1 cellular context compared by ENCODE assay signal in genomic region chr4:77817304-77818076, GRCh38.
TF ChIP-seq lines count a peak whose summit lies in the region.

No MANE protein-coding gene starts in this region.

TF ChIP-seq in HepG2, 621 proteins besides CTCF, POLR2A, EP300 and RAD21 (continued from another document and continues in another):
- TF ChIP-seq ZIK1 (CRISPR knock-in tag; IDR thresholded peaks at IDR 0.05; ENCODE audit: borderline replicate concordance, low read depth) (no peak), SNAPC5 (CRISPR knock-in tag; IDR thresholded peaks at IDR 0.05; ENCODE audit: borderline replicate concordance) (no peak), NCOA5 (CRISPR knock-in tag; IDR thresholded peaks at IDR 0.05) (no peak), E2F1 (CRISPR knock-in tag; IDR thresholded peaks at IDR 0.05) (no peak), MTA3 (CRISPR knock-in tag; IDR thresholded peaks at IDR 0.05) (no peak), SRSF9 (IDR thresholded peaks at IDR 0.05; ENCODE audit: borderline replicate concordance, insufficient read depth, low read depth, low read length, poor library complexity, severe bottlenecking) (no peak), SP2 (CRISPR knock-in tag; IDR thresholded peaks at IDR 0.05) (no peak), ZNF350 (CRISPR knock-in tag; IDR thresholded peaks at IDR 0.05; ENCODE audit: borderline replicate concordance, low read depth) (no peak), ZNF17 (CRISPR knock-in tag; IDR thresholded peaks at IDR 0.05) (no peak), HIVEP1 (CRISPR knock-in tag; IDR thresholded peaks at IDR 0.05) (no peak), ZFX (CRISPR knock-in tag; IDR thresholded peaks at IDR 0.05; ENCODE audit: low read depth) (peak; percentile 65), ZBTB37 (CRISPR knock-in tag; IDR thresholded peaks at IDR 0.05) (no peak), ZNF33B (CRISPR knock-in tag; IDR thresholded peaks at IDR 0.05) (0 out of 2 replicates have a peak, but pooled peaks have one; percentile 58), NR1H2 (CRISPR knock-in tag; IDR thresholded peaks at IDR 0.05; ENCODE audit: borderline replicate concordance, low read depth) (no peak), ZNF619 (CRISPR knock-in tag; IDR thresholded peaks at IDR 0.05) (no peak), ESRRA (CRISPR knock-in tag; IDR thresholded peaks at IDR 0.05; ENCODE audit: low read depth) (no peak), NFE2 (CRISPR knock-in tag; IDR thresholded peaks at IDR 0.05) (no peak), ZNF850 (CRISPR knock-in tag; conservative IDR thresholded peaks at IDR 0.05) (no peak), FOSL1 (CRISPR knock-in tag; IDR thresholded peaks at IDR 0.05; ENCODE audit: borderline replicate concordance) (no peak), ZZZ3 (CRISPR knock-in tag; IDR thresholded peaks at IDR 0.05; ENCODE audit: borderline replicate concordance) (no peak), ZNF143 (CRISPR knock-in tag; IDR thresholded peaks at IDR 0.05) (no peak), RCOR2 (CRISPR knock-in tag; IDR thresholded peaks at IDR 0.05) (no peak), HINFP (CRISPR knock-in tag; IDR thresholded peaks at IDR 0.05; ENCODE audit: low read depth) (no peak), ZBTB39 (CRISPR knock-in tag; IDR thresholded peaks at IDR 0.05) (no peak), RARG (CRISPR knock-in tag; IDR thresholded peaks at IDR 0.05; ENCODE audit: low read depth) (no peak), TARDBP (CRISPR knock-in tag; IDR thresholded peaks at IDR 0.05) (no peak), ZNF670 (CRISPR knock-in tag; IDR thresholded peaks at IDR 0.05; ENCODE audit: borderline replicate concordance) (no peak), KDM1A (CRISPR knock-in tag; IDR thresholded peaks at IDR 0.05) (no peak), ZNF569 (CRISPR knock-in tag; IDR thresholded peaks at IDR 0.05; ENCODE audit: borderline replicate concordance) (no peak), ZNF331 (CRISPR knock-in tag; IDR thresholded peaks at IDR 0.05) (0 out of 2 replicates have a peak, but pooled peaks have one; percentile 13), ZNF639 (CRISPR knock-in tag; conservative IDR thresholded peaks at IDR 0.05) (no peak), CCDC6 (CRISPR knock-in tag; IDR thresholded peaks at IDR 0.05) (no peak), ZKSCAN8 (CRISPR knock-in tag; IDR thresholded peaks at IDR 0.05; ENCODE audit: borderline replicate concordance) (peak; percentile 54; the same call in 1 of the 2 replicates), ZNF703 (CRISPR knock-in tag; IDR thresholded peaks at IDR 0.05; ENCODE audit: borderline replicate concordance) (no peak), ZNF101 (CRISPR knock-in tag; IDR thresholded peaks at IDR 0.05; ENCODE audit: borderline replicate concordance, low read depth) (no peak), DR1 (CRISPR knock-in tag; IDR thresholded peaks at IDR 0.05) (no peak), TAF1 (CRISPR knock-in tag; IDR thresholded peaks at IDR 0.05) (no peak), TGIF2 (CRISPR knock-in tag; IDR thresholded peaks at IDR 0.05) (no peak; the same call in none of the 2 replicates), ZNF530 (CRISPR knock-in tag; IDR thresholded peaks at IDR 0.05; ENCODE audit: low read depth) (no peak), ZNF740 (CRISPR knock-in tag; IDR thresholded peaks at IDR 0.05) (no peak), CHD4 (IDR thresholded peaks at IDR 0.05; ENCODE audit: borderline replicate concordance, low read length) (no peak; the same call in 1 of the 2 replicates), ZNF605 (CRISPR knock-in tag; IDR thresholded peaks at IDR 0.05) (no peak), NFIB (CRISPR knock-in tag; IDR thresholded peaks at IDR 0.05; ENCODE audit: borderline replicate concordance) (no peak), ZMYM2 (CRISPR knock-in tag; IDR thresholded peaks at IDR 0.05) (peak; percentile 44; the same call in 1 of the 2 replicates), HMG20B (CRISPR knock-in tag; conservative IDR thresholded peaks at IDR 0.05) (no peak), NFRKB (IDR thresholded peaks at IDR 0.05) (no peak), ZBTB25 (CRISPR knock-in tag; IDR thresholded peaks at IDR 0.05) (no peak), GRHL1 (CRISPR knock-in tag; conservative IDR thresholded peaks at IDR 0.05) (no peak), ZNF747 (CRISPR knock-in tag; IDR thresholded peaks at IDR 0.05; ENCODE audit: borderline replicate concordance) (no peak), JUN (CRISPR knock-in tag; IDR thresholded peaks at IDR 0.05) (no peak), PRMT3 (CRISPR knock-in tag; IDR thresholded peaks at IDR 0.05; ENCODE audit: borderline replicate concordance, low read depth) (no peak), ZNF20 (CRISPR knock-in tag; IDR thresholded peaks at IDR 0.05) (no peak), IKZF4 (CRISPR knock-in tag; IDR thresholded peaks at IDR 0.05; ENCODE audit: borderline replicate concordance, low read depth, not compliant biosample characterization) (no peak), GATAD1 (CRISPR knock-in tag; IDR thresholded peaks at IDR 0.05) (0 out of 2 replicates have a peak, but pooled peaks have one; percentile 28), USF2 (IDR thresholded peaks at IDR 0.05; ENCODE audit: low read depth, low read length) (no peak), USF2 (CRISPR knock-in tag; IDR thresholded peaks at IDR 0.05; ENCODE audit: borderline replicate concordance) (no peak), ZFP41 (CRISPR knock-in tag; IDR thresholded peaks at IDR 0.05; ENCODE audit: borderline replicate concordance) (no peak), CCAR2 (optimal IDR thresholded peaks at IDR 0.05; ENCODE audit: low read depth, low read length) (no peak), ZNF768 (CRISPR knock-in tag; IDR thresholded peaks at IDR 0.05) (no peak), ZNF160 (CRISPR knock-in tag; IDR thresholded peaks at IDR 0.05) (no peak), ZKSCAN5 (CRISPR knock-in tag; IDR thresholded peaks at IDR 0.05) (no peak), TRIM24 (CRISPR knock-in tag; IDR thresholded peaks at IDR 0.05) (no peak), KDM5A (IDR thresholded peaks at IDR 0.05; ENCODE audit: borderline replicate concordance, low read length) (no peak; the same call in 1 of the 2 replicates), ZFY (CRISPR knock-in tag; IDR thresholded peaks at IDR 0.05) (peak; percentile 10; the same call in 1 of the 2 replicates), ZNF720 (CRISPR knock-in tag; IDR thresholded peaks at IDR 0.05) (no peak), NRL (CRISPR knock-in tag; IDR thresholded peaks at IDR 0.05; ENCODE audit: borderline replicate concordance) (no peak), KLF9 (CRISPR knock-in tag; IDR thresholded peaks at IDR 0.05; ENCODE audit: low read depth) (no peak), ZFP90 (CRISPR knock-in tag; IDR thresholded peaks at IDR 0.05; ENCODE audit: borderline replicate concordance) (no peak), ZNF33A (CRISPR knock-in tag; IDR thresholded peaks at IDR 0.05; ENCODE audit: borderline replicate concordance) (no peak)
